16 cellular contexts compared by ENCODE assay signal in the genomic region with DNA sequence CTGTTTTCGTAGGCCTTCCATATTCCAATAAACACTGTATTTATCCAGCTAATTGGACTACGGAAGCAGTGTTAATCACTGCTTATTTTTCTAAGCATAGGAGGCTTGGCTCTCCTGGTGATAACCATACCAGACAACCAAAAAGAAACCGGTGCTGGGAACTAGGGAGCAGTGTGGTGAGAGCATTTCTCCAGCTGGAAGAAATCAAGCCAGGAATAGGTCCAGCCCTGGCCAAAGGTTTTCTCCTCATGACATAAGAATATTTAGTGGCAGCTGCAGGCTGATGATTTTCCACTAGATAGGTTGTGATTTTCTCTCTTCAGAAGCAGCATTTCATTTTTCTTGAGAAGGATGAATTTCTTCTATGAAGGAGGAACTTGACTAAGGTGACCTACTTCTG.
"Had no signal": no experiment of that assay in that cellular context is flagged by ENCODE, and none has a peak within 500 bp of the region (broad histone marks: within the 10 kb centered on the region; RNA-seq: fewer than 3 reads in every experiment).

No MANE protein-coding gene starts in this region.

- H3K27me3 Mint-ChIP-seq: memory B cell; naive thymus-derived CD8-positive, alpha-beta T cell; stimulated activated memory B cell treated with anti-CD40 and anti-IgM and Interleukin-4, amounts not matched to agents 10 μg/mL and 1 μg/mL and 100 μg/mL, for 72 hours; T-cell had no signal

- H3K9me3 Mint-ChIP-seq: memory B cell; naive thymus-derived CD8-positive, alpha-beta T cell; stimulated activated memory B cell treated with anti-CD40 and anti-IgM and Interleukin-4, amounts not matched to agents 10 μg/mL and 1 μg/mL and 100 μg/mL, for 72 hours; T-cell had no signal

- H3K27me3 ChIP-seq: ascending aorta, dorsolateral prefrontal cortex, heart left ventricle, neutrophil, transverse colon, vagina had no signal

- H3K4me3 Mint-ChIP-seq: memory B cell; naive thymus-derived CD8-positive, alpha-beta T cell; stimulated activated memory B cell treated with anti-CD40 and anti-IgM and Interleukin-4, amounts not matched to agents 10 μg/mL and 1 μg/mL and 100 μg/mL, for 72 hours; T-cell had no signal

- H3K4me1 ChIP-seq: ascending aorta, heart left ventricle, transverse colon, vagina had no signal

- H3K36me3 Mint-ChIP-seq: memory B cell; stimulated activated memory B cell treated with anti-CD40 and anti-IgM and Interleukin-4, amounts not matched to agents 10 μg/mL and 1 μg/mL and 100 μg/mL, for 72 hours; T-cell had no signal

- H3K36me3 ChIP-seq: ascending aorta, heart left ventricle, neutrophil, transverse colon, vagina had no signal

- H3K4me3 ChIP-seq: ascending aorta, dorsolateral prefrontal cortex, heart left ventricle, mucosa of descending colon, transverse colon, vagina had no signal

- H3K4me1 Mint-ChIP-seq: memory B cell; stimulated activated memory B cell treated with anti-CD40 and anti-IgM and Interleukin-4, amounts not matched to agents 10 μg/mL and 1 μg/mL and 100 μg/mL, for 72 hours had no signal

- H3K27ac ChIP-seq: ascending aorta, heart left ventricle, neutrophil, transverse colon, vagina had no signal

- H3K27ac Mint-ChIP-seq: memory B cell; naive thymus-derived CD8-positive, alpha-beta T cell; stimulated activated memory B cell treated with anti-CD40 and anti-IgM and Interleukin-4, amounts not matched to agents 10 μg/mL and 1 μg/mL and 100 μg/mL, for 72 hours; T-cell had no signal

- H3K9me3 ChIP-seq: ascending aorta, heart left ventricle, mucosa of descending colon, neutrophil, transverse colon, vagina had no signal

- DNase-seq: activated CD4-positive, alpha-beta T cell treated with anti-CD3 and anti-CD28 coated beads, Interleukin-2, amount 50 U/mL, for 1 hour; activated CD8-positive, alpha-beta memory T cell treated with anti-CD3 and anti-CD28 coated beads for 24 hours; dorsolateral prefrontal cortex; left cardiac atrium; mucosa of descending colon; naive thymus-derived CD8-positive, alpha-beta T cell; T-cell; T-helper 9 cell; transverse colon had no signal

- ATAC-seq: activated CD4-positive, CD25-positive, alpha-beta regulatory T cell treated with anti-CD3 and anti-CD28 coated beads, Interleukin-2, amount 50 U/mL, for 24 hours; mucosa of descending colon; naive thymus-derived CD8-positive, alpha-beta T cell; stimulated activated memory B cell treated with anti-CD40 and anti-IgM and Interleukin-4, amounts not matched to agents 10 μg/mL and 1 μg/mL and 100 μg/mL, for 72 hours; T-cell had no signal
